ENCODE assay signal across 8 cellular contexts in genomic region chr19:15379083-15379995, GRCh38. TPM values are rescaled to one million over a fixed set of nuclear protein-coding genes. Genes with fewer than 3 reads are reported as not detected.
A peak's percentile ranks its signal among the peaks of the same experiment; 100 is the strongest.
DNase-seq lines count a peak whose midpoint lies in the region; ATAC-seq and TF ChIP-seq lines count a peak whose summit lies in the region.

Gene AKAP8 (minus strand): TSS chr19:15379787. CDS start chr19:15379731, 56 bp downstream.

- TF ChIP-seq CTCF in hepatocyte (IDR thresholded peaks at IDR 0.05; ENCODE audit: poor library complexity) = no peak

- H3K9me2 ChIP-seq in hepatocyte (replicated peaks; ENCODE audit: insufficient read depth) = no peaks in the 10 kb centered on the region

- H3K27ac ChIP-seq in hepatocyte = peak within 1 kb of the TSS; percentile 98
- peak within 1 kb of the TSS; percentile 71 to 87 for H3K27ac ChIP-seq in aorta (ENCODE audit: low read depth in 1 of 2, low read length in 2 of 2)

- H3K36me3 ChIP-seq in hepatocyte (replicated peaks; ENCODE audit: insufficient read depth, low read depth) (no peaks in the 10 kb centered on the region), aorta (ENCODE audit: control insufficient read depth in 1 of 2, insufficient read depth in 2 of 2, low read length in 1 of 2) (no peaks in the 10 kb centered on the region)

- ATAC-seq in GM18519 (IDR thresholded peaks at IDR 0.05; ENCODE audit: low FRiP score, unreplicated experiment) (peak; percentile 60), HG03045 (IDR thresholded peaks at IDR 0.05; ENCODE audit: unreplicated experiment) (peak; percentile 85), aorta (ENCODE audit: low FRiP score) (peak; percentile 98)

- H3K27me3 ChIP-seq in hepatocyte = no peaks in the 10 kb centered on the region
- H3K27me3 ChIP-seq in aorta (ENCODE audit: control insufficient read depth in 1 of 2, insufficient read depth in 2 of 2, low read length in 1 of 2) = no peaks in the 10 kb centered on the region

- H3K4me1 ChIP-seq in hepatocyte (ENCODE audit: insufficient read depth) (peaks cover 31% of the 10 kb centered on the region), aorta (ENCODE audit: control insufficient read depth in 1 of 2, insufficient read depth in 2 of 2, low read length in 2 of 2) (no peaks in the 10 kb centered on the region)

- 1% methylated on average over 75 of the region's 111 CpGs for WGBS in hepatocyte (ENCODE audit: low lambda C conversion rate, missing lambda C conversion rate)
- 0 to 1% methylated on average over 67 to 111 of the region's 111 CpGs for WGBS in aorta, 2 donors

- intact Hi-C loops in aorta (cut with DNase I) = loop anchor here (1.0 to 10.0 kb wide), 6 partner anchors 40 to 205 kb away; partner anchors contain the start of gene BRD4 (in 1 of the 2)

- H2AFZ ChIP-seq in hepatocyte = peak within 1 kb of the TSS; percentile 39

- H3K79me2 ChIP-seq in hepatocyte = peaks cover 48% of the 10 kb centered on the region

- H3K4me3 ChIP-seq in hepatocyte = peak within 1 kb of the TSS; percentile 62
- peak within 1 kb of the TSS; percentile 78 to 82 for H3K4me3 ChIP-seq in aorta (ENCODE audit: low read length in 2 of 2)

- no peaks in the 10 kb centered on the region for H3K9me3 ChIP-seq in hepatocyte (ENCODE audit: low read depth)
- H3K9me3 ChIP-seq in aorta (ENCODE audit: control insufficient read depth, low read length) = no peaks in the 10 kb centered on the region

- peak; percentile 91 for DNase-seq in NCI-H2081 treated with DMSO at 0.1 percent for 48 hours (lab: John Stamatoyannopoulos, UW)
- peak; percentile 98 for DNase-seq in T1000 (lab: John Stamatoyannopoulos, UW)
- DNase-seq in astrocyte of the hippocampus (ENCODE audit: low read depth, low spot score) = peak; percentile 100
- DNase-seq in hepatocyte (ENCODE audit: low spot score) = peak; percentile 99
- peak; percentile 92 for DNase-seq in renal cortical epithelial cell (ENCODE audit: low read depth)
- peak; percentile 99 for DNase-seq in aorta

- peaks cover 43% of the 10 kb centered on the region for H4K20me1 ChIP-seq in hepatocyte (ENCODE audit: insufficient read depth, poor library complexity, severe bottlenecking)

- peak within 1 kb of the TSS; percentile 88 for H3K4me2 ChIP-seq in hepatocyte

RNA-seq across cellular contexts. Expression of gene AKAP8, which starts in this region (rescaled TPM):
- total RNA-seq in hepatocyte (18.6 and 20.0 TPM in 2 replicates), renal cortical epithelial cell (17.0 and 23.5 TPM in 2 replicates), aorta (10 to 100 TPM; 35.3 to 48.1 TPM)
- polyA plus RNA-seq in hepatocyte (22.9 and 26.5 TPM in 2 replicates), aorta (10 to 100 TPM in 1 of 2 donors, 1 to 10 TPM in 1; 7.5 to 22.2 TPM)

Comparison
In these comparisons a context has a peak if more than half of its experiments do, and no peak if none do; other contexts are left out.
1. Peak in every context shown above with its lines: DNase-seq, ATAC-seq, H3K4me3 ChIP-seq and H3K27ac ChIP-seq.